In the genomic region with DNA sequence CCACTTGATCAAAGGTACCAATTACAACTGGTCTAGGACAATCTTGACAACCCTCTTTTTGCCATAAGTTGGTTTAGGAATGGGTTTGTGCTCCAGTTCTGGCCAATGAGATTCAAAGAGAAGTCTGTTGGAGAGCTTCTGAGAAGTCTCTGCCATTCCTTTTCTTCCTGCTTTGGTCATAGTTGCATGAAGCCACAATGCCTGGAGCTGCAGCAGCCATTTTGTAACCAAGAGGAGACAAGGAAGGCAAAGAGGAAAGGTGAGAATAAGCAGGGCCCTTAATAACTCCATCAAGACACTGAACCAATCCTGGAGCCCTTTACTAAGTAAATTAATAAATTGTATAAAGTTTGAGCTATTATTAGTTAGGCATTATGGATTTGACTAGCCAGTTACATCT, we compare ENCODE assay signal across 9 cellular contexts. TPM values are rescaled to one million over a fixed set of nuclear protein-coding genes. Genes with fewer than 3 reads are reported as not detected.
"Had no signal": no experiment of that assay in that cellular context is flagged by ENCODE, and none has a peak within 500 bp of the region (broad histone marks: within the 10 kb centered on the region; RNA-seq: fewer than 3 reads in every experiment).

No MANE protein-coding gene starts in this region.

- ATAC-seq: GM12878 had no signal

- DNase-seq: GDM1, GF-D8 had no signal

- FAIRE-seq: G401.6, GM12878, GM12891, GM12892, GM18507, GM19239 had no signal

- H3K4me3 ChIP-seq: GM12878 had no signal

RNA-seq across cellular contexts. Expression of gene C17orf50, which starts 3.4 kb away (rescaled TPM):
- total RNA-seq: G401, GM12878 had no signal

RNA-seq across cellular contexts. Expression of gene GAS2L2, which starts 4.2 kb away (rescaled TPM):
- total RNA-seq: G401, GM12878 had no signal

RNA-seq across cellular contexts. Expression of gene RASL10B, which starts 25.8 kb away (rescaled TPM):
- total RNA-seq: GM12878 had no signal
- polyA plus RNA-seq: GM12878 had no signal

RNA-seq across cellular contexts. Expression of gene MMP28, which starts 38.2 kb away (rescaled TPM):
- total RNA-seq: G401, GM12878 had no signal
- polyA plus RNA-seq: GM12878 had no signal
